Comparison of ENCODE assay signal across 8 cellular contexts in the genomic region with DNA sequence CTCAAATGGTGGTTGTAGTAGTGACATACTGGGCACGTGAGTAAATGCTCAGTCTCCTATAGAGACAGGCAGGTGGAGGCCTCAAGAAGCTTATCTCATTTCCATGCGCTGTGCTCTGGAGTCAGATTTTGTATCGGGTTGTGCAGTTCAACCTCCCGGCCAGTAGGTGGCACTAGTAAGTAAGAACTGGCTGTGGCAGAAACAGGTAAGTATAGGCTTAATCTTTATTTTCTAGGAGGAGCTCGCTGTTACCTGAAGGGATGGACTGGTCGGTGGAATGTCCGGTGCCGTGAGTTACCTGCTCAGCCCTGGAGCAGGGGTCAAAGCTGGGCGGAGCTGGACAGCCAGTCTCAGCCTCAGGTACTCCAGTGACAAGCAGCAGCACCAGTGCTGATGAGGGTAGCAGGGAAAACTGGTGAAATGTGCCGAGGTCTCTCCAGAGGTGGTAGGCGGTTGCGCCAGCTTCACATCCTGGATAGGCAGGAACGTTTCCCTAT.
DNase-seq lines count a peak whose midpoint lies in the region; ATAC-seq and TF ChIP-seq lines count a peak whose summit lies in the region.

No MANE protein-coding gene starts in this region.

- H3K27ac ChIP-seq in upper lobe of right lung = no peak overlapping the region

- POLR2A ChIA-PET in activated B cell treated with CpG ODN at 0.5 μM for 24 hours (lab: Charles Lee) = no interaction called here

- H3K36me3 Mint-ChIP-seq in activated B cell treated with CpG ODN at 0.5 μM for 24 hours (ENCODE audit: low read depth) = no peaks in the 10 kb centered on the region
- H3K36me3 Mint-ChIP-seq in effector memory CD8-positive, alpha-beta T cell (ENCODE audit: insufficient read depth) = no peaks in the 10 kb centered on the region

- H3K4me1 ChIP-seq in mucosa of stomach (ENCODE audit: control insufficient read depth, insufficient read depth, low read length) (no peaks in the 10 kb centered on the region), upper lobe of right lung (no peaks in the 10 kb centered on the region)

- H3K9me3 ChIP-seq in mucosa of stomach (ENCODE audit: control insufficient read depth, low read length) = no peaks in the 10 kb centered on the region
- H3K9me3 ChIP-seq in upper lobe of right lung = no peaks in the 10 kb centered on the region

- H3K9ac ChIP-seq in mucosa of stomach (ENCODE audit: low read length) = peak overlapping the region; percentile 40

- H3K4me3 Mint-ChIP-seq in activated B cell treated with CpG ODN at 0.5 μM for 24 hours = peak overlapping the region; percentile 59
- no peak overlapping the region for H3K4me3 Mint-ChIP-seq in effector memory CD8-positive, alpha-beta T cell

- intact Hi-C loops in Right ventricle myocardium inferior (cut with DNase I) = loop anchor here (5.0 kb wide), 1 partner anchor 1338 kb away; no protein-coding TSS in a partner anchor
- intact Hi-C loops in cardiac septum (cut with DNase I) = loop anchor here (2.0 kb wide), 1 partner anchor 1338 kb away; no protein-coding TSS in a partner anchor
- intact Hi-C loops in activated B cell treated with CpG ODN at 0.5 μM for 24 hours (cut with micrococcal nuclease) = loop anchor here (1.0 to 5.0 kb wide), 4 partner anchors 878 to 1338 kb away; no protein-coding TSS in a partner anchor
- intact Hi-C loops in upper lobe of right lung (cut with DNase I) = no loop called here

- H3K36me3 ChIP-seq in mucosa of stomach (ENCODE audit: control insufficient read depth, insufficient read depth, low read length) (no peaks in the 10 kb centered on the region), upper lobe of right lung (no peaks in the 10 kb centered on the region)

- H3K9me3 Mint-ChIP-seq in activated B cell treated with CpG ODN at 0.5 μM for 24 hours = no peaks in the 10 kb centered on the region
- peaks cover 0 to 8% of the 10 kb centered on the region in 2 donors for H3K9me3 Mint-ChIP-seq in effector memory CD8-positive, alpha-beta T cell

- CTCF ChIA-PET in activated B cell treated with CpG ODN at 0.5 μM for 24 hours (lab: Charles Lee) = interaction anchor here (0.8 to 1.7 kb wide), 12 partner anchors 10 to 1502 kb away, joined by 3 to 11 read pairs (median 3); no protein-coding TSS in a partner anchor

- H3K27me3 Mint-ChIP-seq in activated B cell treated with CpG ODN at 0.5 μM for 24 hours = peaks cover 4% of the 10 kb centered on the region
- H3K27me3 Mint-ChIP-seq in effector memory CD8-positive, alpha-beta T cell = no peaks in the 10 kb centered on the region

- TF ChIP-seq CTCF in activated B cell treated with CpG ODN at 0.5 μM for 24 hours (IDR thresholded peaks at IDR 0.05) = peak; percentile 50
- TF ChIP-seq CTCF in upper lobe of right lung (IDR thresholded peaks at IDR 0.05) = peak; percentile 85

- peaks cover 7% of the 10 kb centered on the region for H3K4me1 Mint-ChIP-seq in activated B cell treated with CpG ODN at 0.5 μM for 24 hours
- peaks cover 3 to 4% of the 10 kb centered on the region in 2 donors for H3K4me1 Mint-ChIP-seq in effector memory CD8-positive, alpha-beta T cell (ENCODE audit: low read depth in 2 of 2)

- H3K27me3 ChIP-seq in mucosa of stomach (ENCODE audit: control insufficient read depth, insufficient read depth, low read length) (no peaks in the 10 kb centered on the region), upper lobe of right lung (no peaks in the 10 kb centered on the region)

- ATAC-seq in Right ventricle myocardium inferior = peak; percentile 48
- ATAC-seq in HG02763 (IDR thresholded peaks at IDR 0.05; ENCODE audit: unreplicated experiment) = peak; percentile 90
- ATAC-seq in activated B cell treated with CpG ODN at 0.5 μM for 24 hours (ENCODE audit: low read depth) = peak; percentile 81
- peak; percentile 54 for ATAC-seq in effector memory CD8-positive, alpha-beta T cell (replicated peaks)
- peak; percentile 94 for ATAC-seq in upper lobe of right lung

- H3K27ac Mint-ChIP-seq in activated B cell treated with CpG ODN at 0.5 μM for 24 hours = no peak overlapping the region
- no peak overlapping the region for H3K27ac Mint-ChIP-seq in effector memory CD8-positive, alpha-beta T cell

- DNase-seq in Right ventricle myocardium inferior (ENCODE audit: missing footprints) (no peak), cardiac septum (ENCODE audit: low spot score) (no peak), NCI-H1092 (lab: John Stamatoyannopoulos, UW) (peak; percentile 10), activated B cell treated with CpG ODN at 0.5 μM for 24 hours (peak; percentile 30), upper lobe of right lung (peak; percentile 63)
- DNase-seq in effector memory CD8-positive, alpha-beta T cell = peak in 2 of 3 experiments; percentile 2 to 8

- H3K4me3 ChIP-seq in mucosa of stomach (ENCODE audit: low read length) (peak overlapping the region; percentile 69), upper lobe of right lung (peak overlapping the region; percentile 36)

Comparison
In these comparisons a context has a peak if more than half of its experiments do, and no peak if none do; other contexts are left out.
1. DNase-seq: peak in NCI-H1092 (single experiment), activated B cell treated with CpG ODN at 0.5 μM for 24 hours (single experiment), effector memory CD8-positive, alpha-beta T cell (2 of 3) and upper lobe of right lung (single experiment); none in Right ventricle myocardium inferior (single experiment) and cardiac septum (single experiment).
2. Peak in every context shown above with its lines, with median percentiles within 50 percentile points of each other: ATAC-seq.